ENCODE assay signal across 8 cellular contexts in genomic region chr20:40265872-40266533, GRCh38.
DNase-seq lines count a peak whose midpoint lies in the region; ATAC-seq and TF ChIP-seq lines count a peak whose summit lies in the region.

No MANE protein-coding gene starts in this region.

- no peaks in the 10 kb centered on the region for H3K36me3 ChIP-seq in GM23248 (ENCODE audit: low read depth)
- H3K36me3 ChIP-seq in CD8-positive, alpha-beta T cell (ENCODE audit: insufficient read depth, low read length), result no peaks in the 10 kb centered on the region

- no peak overlapping the region for H3K4me2 ChIP-seq in GM23248 (ENCODE audit: unreplicated experiment)

- no peak for ATAC-seq in CD8-positive, alpha-beta T cell

- no peaks in the 10 kb centered on the region for H3K9me3 Mint-ChIP-seq in CD8-positive, alpha-beta T cell

- H3K4me3 ChIP-seq in GM23248 (no peak overlapping the region), fibroblast of mammary gland (ENCODE audit: control insufficient read depth, low read depth, low read length) (no peak overlapping the region)
- H3K4me3 ChIP-seq in CD8-positive, alpha-beta T cell (ENCODE audit: low read depth, low read length), result no peak overlapping the region

- peak; percentile 72 for DNase-seq in GM23248
- DNase-seq in OCI-M1 (lab: John Stamatoyannopoulos, UW), result peak; percentile 46
- DNase-seq in fibroblast of mammary gland (ENCODE audit: low read depth), result peak; percentile 56
- DNase-seq in retina, result peak; percentile 39
- DNase-seq in DMS79 (lab: John Stamatoyannopoulos, UW), result no peak
- DNase-seq in activated CD8-positive, alpha-beta memory T cell treated with anti-CD3 and anti-CD28 coated beads, Interleukin-2, amount 50 U/mL, for 4 hours, result no peak
- DNase-seq in CD8-positive, alpha-beta T cell, result no peak
- no peak for DNase-seq in NCI-H2107 (lab: John Stamatoyannopoulos, UW)

- no peaks in the 10 kb centered on the region for H3K27me3 Mint-ChIP-seq in CD8-positive, alpha-beta T cell (ENCODE audit: low read depth)

- H3K9me3 ChIP-seq in GM23248 (ENCODE audit: low read depth), result no peaks in the 10 kb centered on the region
- H3K9me3 ChIP-seq in CD8-positive, alpha-beta T cell (ENCODE audit: low read length), result no peaks in the 10 kb centered on the region

- H3K9me2 ChIP-seq in GM23248 (ENCODE audit: insufficient read depth), result no peaks in the 10 kb centered on the region

- peak; percentile 60 for TF ChIP-seq CTCF in fibroblast of mammary gland (conservative IDR thresholded peaks at IDR 0.05; ENCODE audit: control insufficient read depth, insufficient read depth, low read depth, low read length)
- TF ChIP-seq CTCF in CD8-positive, alpha-beta T cell (IDR thresholded peaks at IDR 0.05), result no peak

- no peaks in the 10 kb centered on the region for H3K4me1 Mint-ChIP-seq in CD8-positive, alpha-beta T cell (ENCODE audit: low read depth)

- intact Hi-C loops in CD8-positive, alpha-beta T cell (cut with DNase I, micrococcal nuclease), result loop anchor here in 1 of 2 experiments (10.0 kb wide), 1 partner anchor 699 kb away; no protein-coding TSS in a partner anchor

- no peak overlapping the region for H2AFZ ChIP-seq in GM23248

- H3K36me3 Mint-ChIP-seq in CD8-positive, alpha-beta T cell, result no peaks in the 10 kb centered on the region

- POLR2A ChIA-PET in CD8-positive, alpha-beta T cell (lab: Charles Lee), result no interaction called here

- no peak overlapping the region for H3K27ac Mint-ChIP-seq in CD8-positive, alpha-beta T cell

- H3K4me1 ChIP-seq in GM23248 (ENCODE audit: insufficient read depth), result no peaks in the 10 kb centered on the region
- no peaks in the 10 kb centered on the region for H3K4me1 ChIP-seq in CD8-positive, alpha-beta T cell (ENCODE audit: insufficient read depth, low read length)

- in situ Hi-C loops in GM23248 (cut with MboI), result loop anchor here (10.0 kb wide), 1 partner anchor 429 kb away; no protein-coding TSS in a partner anchor

- 58 to 59% methylated on average over 6 of the region's 6 CpGs for WGBS in GM23248 (ENCODE audit: low coverage in 1 of 2, low lambda C conversion rate in 2 of 2, missing lambda C conversion rate in 2 of 2), 2 experiments

- CTCF ChIA-PET in CD8-positive, alpha-beta T cell (lab: Charles Lee), result no interaction called here

- no peaks in the 10 kb centered on the region for H3K27me3 ChIP-seq in GM23248 (replicated peaks; ENCODE audit: insufficient read depth)
- no peaks in the 10 kb centered on the region for H3K27me3 ChIP-seq in CD8-positive, alpha-beta T cell (ENCODE audit: insufficient read depth, low read length)

- no peak overlapping the region for H3K27ac ChIP-seq in GM23248
- no peak overlapping the region for H3K27ac ChIP-seq in CD8-positive, alpha-beta T cell (ENCODE audit: low read depth, low read length)

- H3K79me2 ChIP-seq in GM23248 (ENCODE audit: insufficient read depth), result no peaks in the 10 kb centered on the region

- H3K9ac ChIP-seq in GM23248, result no peak overlapping the region

- H4K20me1 ChIP-seq in GM23248 (ENCODE audit: insufficient read depth), result no peaks in the 10 kb centered on the region

- H3K4me3 Mint-ChIP-seq in CD8-positive, alpha-beta T cell, result no peak overlapping the region

- no peaks in the 10 kb centered on the region for H3F3A ChIP-seq in GM23248 (ENCODE audit: insufficient read depth)

Comparison
In these comparisons a context has a peak if more than half of its experiments do, and no peak if none do; other contexts are left out.
1. DNase-seq: peak in GM23248 (single experiment), OCI-M1 (single experiment), fibroblast of mammary gland (single experiment) and retina (single experiment); none in DMS79 (single experiment), activated CD8-positive, alpha-beta memory T cell treated with anti-CD3 and anti-CD28 coated beads, Interleukin-2, amount 50 U/mL, for 4 hours (single experiment), CD8-positive, alpha-beta T cell (0 of 7) and NCI-H2107 (single experiment).